1 cellular context compared by ENCODE assay signal in the genomic region with DNA sequence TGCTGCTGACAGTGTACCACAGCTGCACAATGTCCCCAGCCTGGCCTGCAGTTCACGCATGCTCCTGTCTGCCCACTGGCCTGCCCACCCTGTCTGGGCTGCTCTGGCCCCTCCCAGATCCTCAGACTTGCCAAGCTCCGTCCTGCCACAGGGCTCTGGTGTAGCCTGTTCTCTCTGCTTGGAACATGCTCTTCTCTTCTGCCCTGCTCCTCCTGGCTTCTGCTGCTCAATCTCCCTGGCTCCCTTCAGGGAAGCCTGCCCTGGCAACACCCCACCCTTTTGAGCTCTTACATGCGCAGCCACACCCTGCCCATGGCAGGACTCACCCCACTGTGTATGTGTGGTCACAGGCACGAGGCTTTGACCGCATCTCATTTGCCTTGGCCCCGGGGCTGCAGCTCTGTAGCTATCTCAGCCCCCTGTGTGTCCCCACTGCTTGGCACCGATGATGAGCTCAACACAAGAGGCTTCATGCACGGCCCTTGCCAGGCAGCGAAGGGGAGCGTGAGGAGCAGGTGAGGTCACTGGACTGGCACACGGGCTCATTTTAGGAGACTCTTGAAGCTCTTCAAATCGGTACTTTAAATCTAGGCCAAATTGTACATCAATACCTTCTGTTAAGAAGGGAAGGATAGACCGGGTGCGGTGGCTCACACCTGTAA.
TF ChIP-seq lines count a peak whose summit lies in the region.

No MANE protein-coding gene starts in this region.

TF ChIP-seq in HepG2, 621 proteins besides CTCF, POLR2A, EP300 and RAD21:
- no peak for TF ChIP-seq HMGA1 (CRISPR knock-in tag; conservative IDR thresholded peaks at IDR 0.05)
- TF ChIP-seq, protein P1, sequence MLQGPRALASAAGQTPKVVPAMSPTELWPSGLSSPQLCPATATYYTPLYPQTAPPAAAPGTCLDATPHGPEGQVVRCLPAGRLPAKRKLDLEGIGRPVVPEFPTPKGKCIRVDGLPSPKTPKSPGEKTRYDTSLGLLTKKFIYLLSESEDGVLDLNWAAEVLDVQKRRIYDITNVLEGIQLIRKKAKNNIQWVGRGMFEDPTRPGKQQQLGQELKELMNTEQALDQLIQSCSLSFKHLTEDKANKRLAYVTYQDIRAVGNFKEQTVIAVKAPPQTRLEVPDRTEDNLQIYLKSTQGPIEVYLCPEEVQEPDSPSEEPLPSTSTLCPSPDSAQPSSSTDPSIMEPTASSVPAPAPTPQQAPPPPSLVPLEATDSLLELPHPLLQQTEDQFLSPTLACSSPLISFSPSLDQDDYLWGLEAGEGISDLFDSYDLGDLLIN (CRISPR knock-in tag; IDR thresholded peaks at IDR 0.05; ENCODE audit: borderline replicate concordance): no peak
- no peak for TF ChIP-seq HIVEP1 (CRISPR knock-in tag; IDR thresholded peaks at IDR 0.05)
- TF ChIP-seq MYC (CRISPR knock-in tag; IDR thresholded peaks at IDR 0.05; ENCODE audit: borderline replicate concordance): no peak
- TF ChIP-seq, protein P2, sequence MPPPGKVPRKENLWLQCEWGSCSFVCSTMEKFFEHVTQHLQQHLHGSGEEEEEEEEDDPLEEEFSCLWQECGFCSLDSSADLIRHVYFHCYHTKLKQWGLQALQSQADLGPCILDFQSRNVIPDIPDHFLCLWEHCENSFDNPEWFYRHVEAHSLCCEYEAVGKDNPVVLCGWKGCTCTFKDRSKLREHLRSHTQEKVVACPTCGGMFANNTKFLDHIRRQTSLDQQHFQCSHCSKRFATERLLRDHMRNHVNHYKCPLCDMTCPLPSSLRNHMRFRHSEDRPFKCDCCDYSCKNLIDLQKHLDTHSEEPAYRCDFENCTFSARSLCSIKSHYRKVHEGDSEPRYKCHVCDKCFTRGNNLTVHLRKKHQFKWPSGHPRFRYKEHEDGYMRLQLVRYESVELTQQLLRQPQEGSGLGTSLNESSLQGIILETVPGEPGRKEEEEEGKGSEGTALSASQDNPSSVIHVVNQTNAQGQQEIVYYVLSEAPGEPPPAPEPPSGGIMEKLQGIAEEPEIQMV (CRISPR knock-in tag; IDR thresholded peaks at IDR 0.05; ENCODE audit: low read depth): no peak
